Comparison of ENCODE assay signal across 8 cellular contexts in the genomic region with DNA sequence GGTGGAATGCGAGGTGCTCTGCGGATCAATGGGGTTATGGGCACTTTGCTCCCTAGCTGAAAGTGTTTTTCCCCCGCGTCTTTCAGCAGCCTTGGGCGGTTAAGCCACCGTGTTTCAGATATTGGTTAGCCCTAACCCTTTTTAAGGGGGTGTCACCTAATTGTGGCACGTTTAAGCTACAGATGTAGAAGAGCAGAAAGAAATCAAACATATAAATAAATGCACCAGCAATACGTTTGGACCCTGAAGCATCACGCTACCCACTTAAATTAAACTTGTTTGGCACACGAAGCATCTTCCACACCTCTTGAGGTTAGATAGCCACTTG. TPM values are rescaled to one million over a fixed set of nuclear protein-coding genes. Genes with fewer than 3 reads are reported as not detected.
DNase-seq lines count a peak whose midpoint lies in the region; ATAC-seq, FAIRE-seq and TF ChIP-seq lines count a peak whose summit lies in the region.

No MANE protein-coding gene starts in this region.

- H3K27ac Mint-ChIP-seq in activated naive CD8-positive, alpha-beta T cell treated with anti-CD3 and anti-CD28 coated beads for 36 hours = peak overlapping the region; percentile 84

- no peaks in the 10 kb centered on the region for H3K27me3 ChIP-seq in testis

- H3K27me3 Mint-ChIP-seq in activated naive CD8-positive, alpha-beta T cell treated with anti-CD3 and anti-CD28 coated beads for 36 hours = peaks cover 17% of the 10 kb centered on the region

- peaks cover 27% of the 10 kb centered on the region for H3K36me3 Mint-ChIP-seq in activated naive CD8-positive, alpha-beta T cell treated with anti-CD3 and anti-CD28 coated beads for 36 hours

- H3K4me3 Mint-ChIP-seq in activated naive CD8-positive, alpha-beta T cell treated with anti-CD3 and anti-CD28 coated beads for 36 hours = peak overlapping the region; percentile 93

- peaks cover 28% of the 10 kb centered on the region for H3K4me1 Mint-ChIP-seq in activated naive CD8-positive, alpha-beta T cell treated with anti-CD3 and anti-CD28 coated beads for 36 hours

- H3K27ac ChIP-seq in C4-2B (peak overlapping the region; percentile 75), kidney (ENCODE audit: low read depth in 2 of 2, low read length in 2 of 2) (peak overlapping the region; percentile 91 to 94), testis (peak overlapping the region; percentile 94 to 97)

- no peak for FAIRE-seq in kidney (lab: Jason Lieb, UNC)

- H3K4me3 ChIP-seq in kidney (ENCODE audit: low read length in 2 of 2) (peak overlapping the region; percentile 81 to 86), testis (peak overlapping the region; percentile 81 to 96)

- no peak for TF ChIP-seq CTCF in C4-2B (conservative IDR thresholded peaks at IDR 0.05)
- TF ChIP-seq CTCF in kidney (IDR thresholded peaks at IDR 0.05; ENCODE audit: borderline replicate concordance, extremely low read depth, insufficient read depth) = no peak
- TF ChIP-seq CTCF in testis (IDR thresholded peaks at IDR 0.05) = no peak

- 1 to 2% methylated on average over 9 to 10 of the region's 10 CpGs for WGBS in testis, 2 donors

- TF ChIP-seq POLR2A in testis (IDR thresholded peaks at IDR 0.05) = no peak

- intact Hi-C loops in kidney (cut with DNase I) = no loop called here
- intact Hi-C loops in testis (cut with DNase I; ENCODE audit: low total_unique reads) = no loop called here

- peaks cover 2 to 6% of the 10 kb centered on the region in 2 donors for H3K4me1 ChIP-seq in kidney (ENCODE audit: control insufficient read depth in 1 of 2, insufficient read depth in 1 of 2, low read depth in 1 of 2, low read length in 2 of 2)
- H3K4me1 ChIP-seq in testis = peaks cover 3% of the 10 kb centered on the region

- H3K36me3 ChIP-seq in kidney (ENCODE audit: control insufficient read depth in 1 of 2, insufficient read depth in 2 of 2, low read length in 2 of 2) (no peaks in the 10 kb centered on the region), testis (ENCODE audit: low read depth, missing control alignments) (no peaks in the 10 kb centered on the region)

- peak overlapping the region; percentile 82 to 94 for H3K9ac ChIP-seq in kidney (ENCODE audit: low read length in 2 of 2)

- H3K9me3 ChIP-seq in kidney (ENCODE audit: control insufficient read depth in 1 of 2, low read length in 2 of 2) = no peaks in the 10 kb centered on the region
- no peaks in the 10 kb centered on the region for H3K9me3 ChIP-seq in testis

- peaks cover 2% of the 10 kb centered on the region for H3K9me3 Mint-ChIP-seq in activated naive CD8-positive, alpha-beta T cell treated with anti-CD3 and anti-CD28 coated beads for 36 hours

- ATAC-seq in HG02571 (IDR thresholded peaks at IDR 0.05; ENCODE audit: unreplicated experiment) (peak; percentile 40), GM19328 (IDR thresholded peaks at IDR 0.05; ENCODE audit: unreplicated experiment) (no peak), HG02642 (IDR thresholded peaks at IDR 0.05; ENCODE audit: poor library complexity, unreplicated experiment) (no peak)

- no peak for DNase-seq in activated naive CD8-positive, alpha-beta T cell treated with anti-CD3 and anti-CD28 coated beads for 36 hours
- no peak for DNase-seq in kidney
- no peak for DNase-seq in testis
- no peak for DNase-seq in NCI-H2081 (lab: John Stamatoyannopoulos, UW)

RNA-seq across cellular contexts. Expression of a gene that starts 0.7 kb away (rescaled TPM):
- 10 to 100 TPM; 26.1 to 27.8 TPM for total RNA-seq in activated naive CD8-positive, alpha-beta T cell treated with anti-CD3 and anti-CD28 coated beads for 36 hours
- total RNA-seq in kidney (31.6 TPM), testis (10 to 100 TPM; 34.3 to 44.3 TPM)
- polyA plus RNA-seq in kidney (ENCODE audit: insufficient read depth, low read depth, low replicate concordance) (6.2 TPM), testis (ENCODE audit: insufficient read depth, low read depth, low replicate concordance) (29.1 TPM)

RNA-seq across cellular contexts. Expression of a gene that starts 26.0 kb away (rescaled TPM):
- total RNA-seq in activated naive CD8-positive, alpha-beta T cell treated with anti-CD3 and anti-CD28 coated beads for 36 hours = 1 to 10 TPM; 2.4 to 2.9 TPM
- 20.6 TPM for total RNA-seq in kidney
- 2.4 TPM for polyA plus RNA-seq in kidney (ENCODE audit: insufficient read depth, low read depth, low replicate concordance)
- 10 to 100 TPM; 21.4 to 23.7 TPM for total RNA-seq in testis
- polyA plus RNA-seq in testis (ENCODE audit: insufficient read depth, low read depth, low replicate concordance) = 7.1 TPM
